In genomic region chr17:58172369-58173071, GRCh38 we compare ENCODE assay signal across 1 cellular context.
TF ChIP-seq lines count a peak whose summit lies in the region.

No MANE protein-coding gene starts in this region.

TF ChIP-seq in GM23338, 12 proteins besides CTCF, POLR2A, EP300 and RAD21:
- no peak for TF ChIP-seq EZH2phosphoT487 (IDR thresholded peaks at IDR 0.05; ENCODE audit: unreplicated experiment)
- peak; percentile 64 for TF ChIP-seq REST (IDR thresholded peaks at IDR 0.05; ENCODE audit: unreplicated experiment)
TF ChIP-seq in GM23338: peak in this region for 1.
